9 cellular contexts compared by ENCODE assay signal in genomic region chr5:10595305-10595677, GRCh38. TPM values are rescaled to one million over a fixed set of nuclear protein-coding genes. Genes with fewer than 3 reads are reported as not detected.
DNase-seq lines count a peak whose midpoint lies in the region; ATAC-seq, FAIRE-seq and TF ChIP-seq lines count a peak whose summit lies in the region.
"Had no signal": no experiment of that assay in that cellular context is flagged by ENCODE, and none has a peak within 500 bp of the region (broad histone marks: within the 10 kb centered on the region; RNA-seq: fewer than 3 reads in every experiment).

No MANE protein-coding gene starts in this region.

- H3K4me1 ChIP-seq in RWPE2 (ENCODE audit: insufficient read depth, poor library complexity, severe bottlenecking) (peaks cover 41% of the 10 kb centered on the region), gastroesophageal sphincter (peaks cover 0 to 6% (median 6%) of the 10 kb centered on the region in 3 donors)

- peak overlapping the region; percentile 73 for H3K27ac ChIP-seq in RWPE2 (ENCODE audit: poor library complexity, severe bottlenecking)
- H3K27ac ChIP-seq in gastroesophageal sphincter = peak overlapping the region in 3 of 4 donors; percentile 61 to 76 (median 73)

- no peaks in the 10 kb centered on the region for H3K27me3 Mint-ChIP-seq in stimulated activated memory B cell treated with anti-CD40 and anti-IgM and Interleukin-4, amounts not matched to agents 10 μg/mL and 1 μg/mL and 100 μg/mL, for 72 hours

- no peak for TF ChIP-seq EP300 in gastroesophageal sphincter (IDR thresholded peaks at IDR 0.05)

- H3K4me1 Mint-ChIP-seq in stimulated activated memory B cell treated with anti-CD40 and anti-IgM and Interleukin-4, amounts not matched to agents 10 μg/mL and 1 μg/mL and 100 μg/mL, for 72 hours = peaks cover 86% of the 10 kb centered on the region

- 69 to 91% methylated on average over 3 to 6 of the region's 6 CpGs for WGBS in gastroesophageal sphincter (ENCODE audit: low coverage in 1 of 2), 2 donors

- no peaks in the 10 kb centered on the region for H3K9me3 ChIP-seq in RWPE2 (ENCODE audit: severe bottlenecking)
- H3K9me3 ChIP-seq in gastroesophageal sphincter = no peaks in the 10 kb centered on the region

- H3K4me3 ChIP-seq in RWPE2 (ENCODE audit: severe bottlenecking) (no peak overlapping the region), gastroesophageal sphincter (peak overlapping the region in 1 of 2 donors; percentile 11)

- in situ Hi-C loops in ACHN (cut with HindIII; ENCODE audit: low pct_ligation_motif_present, low pct_unique_long_range_greater_than_20kb, low sequenced_read_pairs) = no loop called here

- no peak overlapping the region for H3K4me3 Mint-ChIP-seq in stimulated activated memory B cell treated with anti-CD40 and anti-IgM and Interleukin-4, amounts not matched to agents 10 μg/mL and 1 μg/mL and 100 μg/mL, for 72 hours

- no peak for TF ChIP-seq POLR2A in gastroesophageal sphincter (IDR thresholded peaks at IDR 0.05)

- H3K27me3 ChIP-seq in RWPE2 (ENCODE audit: insufficient read depth, poor library complexity, severe bottlenecking) (no peaks in the 10 kb centered on the region), gastroesophageal sphincter (no peaks in the 10 kb centered on the region)

- ATAC-seq in RWPE2 (ENCODE audit: low read depth) (peak; percentile 25), gastroesophageal sphincter (peak; percentile 75), GM21381 (IDR thresholded peaks at IDR 0.05; ENCODE audit: unreplicated experiment) (no peak)
- no peak for ATAC-seq in stimulated activated memory B cell treated with anti-CD40 and anti-IgM and Interleukin-4, amounts not matched to agents 10 μg/mL and 1 μg/mL and 100 μg/mL, for 72 hours

- no peak for FAIRE-seq in frontal cortex (lab: Jason Lieb, UNC)

- peak overlapping the region; percentile 43 for H3K27ac Mint-ChIP-seq in stimulated activated memory B cell treated with anti-CD40 and anti-IgM and Interleukin-4, amounts not matched to agents 10 μg/mL and 1 μg/mL and 100 μg/mL, for 72 hours

- H3K36me3 ChIP-seq in RWPE2 (ENCODE audit: low read depth) = no peaks in the 10 kb centered on the region
- H3K36me3 ChIP-seq in gastroesophageal sphincter = no peaks in the 10 kb centered on the region

- peaks cover 3% of the 10 kb centered on the region for H3K9me3 Mint-ChIP-seq in stimulated activated memory B cell treated with anti-CD40 and anti-IgM and Interleukin-4, amounts not matched to agents 10 μg/mL and 1 μg/mL and 100 μg/mL, for 72 hours

- TF ChIP-seq CTCF in RWPE2 (IDR thresholded peaks at IDR 0.05; ENCODE audit: poor library complexity, severe bottlenecking) (no peak), gastroesophageal sphincter (IDR thresholded peaks at IDR 0.05) (no peak)

- peaks cover 70% of the 10 kb centered on the region for H3K36me3 Mint-ChIP-seq in stimulated activated memory B cell treated with anti-CD40 and anti-IgM and Interleukin-4, amounts not matched to agents 10 μg/mL and 1 μg/mL and 100 μg/mL, for 72 hours

- peak; percentile 67 for DNase-seq in GM03348 (ENCODE audit: low spot score)
- no peak for DNase-seq in RWPE2 (ENCODE audit: low spot score)
- DNase-seq in frontal cortex (ENCODE audit: low spot score in 2 of 2) = no peak
- no peak for DNase-seq in DMS53 (lab: John Stamatoyannopoulos, UW)
- no peak for DNase-seq in ACHN
- DNase-seq: activated naive CD4-positive, alpha-beta T cell had no signal

RNA-seq across cellular contexts. Expression of gene ANKRD33B, which starts 31.4 kb away (rescaled TPM):
- 10 to 100 TPM in 1 of 4 donors, 1 to 10 TPM in 3; 4.4 to 17.2 (median 5.9) TPM for total RNA-seq in gastroesophageal sphincter
- total RNA-seq in frontal cortex = 1.6 TPM

Comparison
In these comparisons a context has a peak if more than half of its experiments do, and no peak if none do; other contexts are left out.
1. ATAC-seq: peak in RWPE2 (single experiment) and gastroesophageal sphincter (single experiment); none in stimulated activated memory B cell treated with anti-CD40 and anti-IgM and Interleukin-4, amounts not matched to agents 10 μg/mL and 1 μg/mL and 100 μg/mL, for 72 hours (single experiment) and GM21381 (single experiment).